ENCODE assay signal across 4 cellular contexts in genomic region chr1:205382990-205383389, GRCh38. TPM values are rescaled to one million over a fixed set of nuclear protein-coding genes. Genes with fewer than 3 reads are reported as not detected.
"Had no signal": no experiment of that assay in that cellular context is flagged by ENCODE, and none has a peak within 500 bp of the region (broad histone marks: within the 10 kb centered on the region; RNA-seq: fewer than 3 reads in every experiment).

No MANE protein-coding gene starts in this region.

RNA-seq across cellular contexts. Expression of gene KLHDC8A, which starts 26.3 kb away (rescaled TPM):
- total RNA-seq: GM23248, H4, HT-29 had no signal
- polyA plus RNA-seq: GM23248 had no signal

RNA-seq across cellular contexts. Expression of gene LEMD1, which starts 38.9 kb away (rescaled TPM):
- total RNA-seq: GM23248 had no signal
- polyA plus RNA-seq: GM23248, IgD-negative memory B cell had no signal
